ENCODE assay signal across 9 cellular contexts in the genomic region with DNA sequence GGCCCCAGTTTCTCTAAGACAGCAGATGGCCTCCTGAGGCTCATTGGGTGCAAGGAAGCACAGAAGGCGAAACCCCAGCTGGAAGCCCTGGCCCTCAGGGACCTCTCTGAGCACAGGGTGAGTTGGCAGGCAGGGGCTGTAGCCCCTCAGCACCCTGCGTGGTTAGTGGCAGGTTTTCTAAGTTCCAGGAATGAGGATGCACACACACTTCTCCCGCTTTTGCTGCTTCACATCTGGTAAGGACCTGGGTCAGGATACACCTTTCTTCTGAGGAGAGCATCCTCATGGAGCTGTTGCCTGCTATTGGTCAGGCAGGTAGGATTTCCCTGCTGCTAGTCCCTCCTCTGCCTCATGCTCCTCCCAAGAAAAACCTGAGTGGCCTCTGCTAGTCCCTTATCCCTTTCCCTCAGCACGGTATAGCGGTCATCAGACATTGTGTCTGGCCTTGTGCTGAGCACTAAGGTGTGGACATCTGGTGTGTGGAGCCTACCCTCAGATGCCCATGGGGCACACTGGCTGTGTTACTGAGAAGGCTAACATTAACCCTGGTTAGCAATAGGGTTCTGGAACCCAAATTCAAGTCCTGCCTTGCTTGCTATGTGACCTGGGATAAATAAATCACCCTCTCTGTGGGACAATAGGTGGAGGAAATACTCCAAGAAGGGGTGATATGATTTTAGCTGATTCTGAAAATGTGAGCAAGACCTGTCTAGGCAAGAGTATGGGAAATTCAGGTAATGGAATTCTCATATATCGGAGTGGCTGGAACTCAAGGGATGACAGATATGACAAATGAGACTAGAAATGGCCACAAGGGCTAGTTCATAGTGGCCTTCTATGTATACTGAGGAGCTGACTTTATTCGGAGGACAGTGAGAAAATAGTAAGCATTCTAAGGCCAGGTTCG. TPM values are rescaled to one million over a fixed set of nuclear protein-coding genes. Genes with fewer than 3 reads are reported as not detected.
DNase-seq lines count a peak whose midpoint lies in the region; ATAC-seq and TF ChIP-seq lines count a peak whose summit lies in the region.
"Had no signal": no experiment of that assay in that cellular context is flagged by ENCODE, and none has a peak within 500 bp of the region (broad histone marks: within the 10 kb centered on the region; RNA-seq: fewer than 3 reads in every experiment).

No MANE protein-coding gene starts in this region.

- ATAC-seq in naive B cell (ENCODE audit: low read depth in 2 of 2), result no peak
- ATAC-seq in HG02884 (IDR thresholded peaks at IDR 0.05; ENCODE audit: unreplicated experiment), result no peak
- no peak for ATAC-seq in HG03520 (IDR thresholded peaks at IDR 0.05; ENCODE audit: unreplicated experiment)

- DNase-seq in AG09309 (ENCODE audit: low read depth) (no peak), HL-60 (ENCODE audit: low read depth in 1 of 2, low spot score in 1 of 2) (peak in 1 of 2 experiments; percentile 18), cerebellar cortex (ENCODE audit: low spot score) (peak; percentile 32), naive B cell (no peak), NCI-H82 (lab: John Stamatoyannopoulos, UW) (no peak)
- DNase-seq in effector CD8-positive, alpha-beta T cell (lab: John Stamatoyannopoulos, UW), result no peak

- peaks cover 18 to 50% (median 36%) of the 10 kb centered on the region in 3 donors for H3K27me3 Mint-ChIP-seq in naive B cell

- H3K9me3 Mint-ChIP-seq in naive B cell, result no peaks in the 10 kb centered on the region

- TF ChIP-seq CTCF in AG09309 (IDR thresholded peaks at IDR 0.05; ENCODE audit: control insufficient read depth, insufficient read depth, low read depth, low read length, missing control alignments) (no peak), HL-60 (IDR thresholded peaks at IDR 0.05; ENCODE audit: insufficient read depth, low read length) (no peak)

- H3K4me3 ChIP-seq in AG09309 (ENCODE audit: control insufficient read depth, low read depth, low read length) (peak overlapping the region; percentile 92), HL-60 (replicated peaks; ENCODE audit: insufficient read depth, low read length) (peak overlapping the region; percentile 73)

- no peaks in the 10 kb centered on the region for H3K36me3 Mint-ChIP-seq in naive B cell

- no peak overlapping the region for H3K27ac Mint-ChIP-seq in naive B cell
- H3K27ac Mint-ChIP-seq: progenitor cell of endocrine pancreas had no signal

- peaks cover 12 to 19% (median 12%) of the 10 kb centered on the region in 3 donors for H3K4me1 Mint-ChIP-seq in naive B cell

- H3K27ac ChIP-seq in HL-60 (replicated peaks), result peak overlapping the region; percentile 100

- H3K4me3 Mint-ChIP-seq in naive B cell, result peak overlapping the region; percentile 81 to 96 (median 87)

- no peaks in the 10 kb centered on the region for H3K27me3 ChIP-seq in HL-60 (ENCODE audit: insufficient read depth, poor library complexity, severe bottlenecking)

RNA-seq across cellular contexts. Expression of a gene that starts 1.6 kb away (rescaled TPM):
- polyA plus RNA-seq in naive B cell (ENCODE audit: low read depth in 6 of 6), result not detected

RNA-seq across cellular contexts. Expression of a gene that starts 38.3 kb away (rescaled TPM):
- not detected for polyA plus RNA-seq in naive B cell (ENCODE audit: low read depth in 6 of 6)
